Comparison of ENCODE assay signal across 8 cellular contexts in genomic region chr20:49603209-49603627, GRCh38. TPM values are rescaled to one million over a fixed set of nuclear protein-coding genes. Genes with fewer than 3 reads are reported as not detected.
DNase-seq lines count a peak whose midpoint lies in the region; ATAC-seq and TF ChIP-seq lines count a peak whose summit lies in the region.

No MANE protein-coding gene starts in this region.

- H3K4me3 ChIP-seq in Loucy (ENCODE audit: low read length, poor library complexity, severe bottlenecking) = no peak overlapping the region
- H3K4me3 ChIP-seq in choroid plexus epithelial cell (ENCODE audit: low read depth, low read length) = no peak overlapping the region

- H2AFZ ChIP-seq in Loucy (ENCODE audit: low read length) = no peak overlapping the region

- H3K4me1 Mint-ChIP-seq in neural crest cell = no peaks in the 10 kb centered on the region

- no peak for ATAC-seq in GM21786 (IDR thresholded peaks at IDR 0.05; ENCODE audit: unreplicated experiment)
- ATAC-seq in HG03457 (IDR thresholded peaks at IDR 0.05; ENCODE audit: unreplicated experiment) = no peak

- H4K20me1 ChIP-seq in Loucy (ENCODE audit: insufficient read depth, low read length, poor library complexity, severe bottlenecking) = no peaks in the 10 kb centered on the region

- no peaks in the 10 kb centered on the region for H3K9me3 ChIP-seq in Loucy (ENCODE audit: insufficient read depth, low read depth, low read length)

- peak; percentile 86 for DNase-seq in G401 (ENCODE audit: low spot score)
- DNase-seq in choroid plexus epithelial cell (ENCODE audit: low read depth) = peak; percentile 86
- DNase-seq in neural crest cell (ENCODE audit: low read depth, low spot score) = no peak
- no peak for DNase-seq in KBM-7
- no peak for DNase-seq in stimulated activated CD4-positive, alpha-beta T cell treated with anti-CD3 and anti-CD28 coated beads, Interleukin-2, amount 100 ng/mL, for 48 hours

- H3K27me3 ChIP-seq in Loucy (ENCODE audit: insufficient read depth, low read length, poor library complexity, severe bottlenecking) = no peaks in the 10 kb centered on the region

- no peaks in the 10 kb centered on the region for H3K9me3 Mint-ChIP-seq in neural crest cell

- no peaks in the 10 kb centered on the region for H3K4me1 ChIP-seq in Loucy (ENCODE audit: insufficient read depth, low read length, poor library complexity, severe bottlenecking)

- no peaks in the 10 kb centered on the region for H3K36me3 Mint-ChIP-seq in neural crest cell (ENCODE audit: low read depth)

- H3K79me2 ChIP-seq in Loucy (ENCODE audit: insufficient read depth, low read length) = no peaks in the 10 kb centered on the region

- peaks cover 2% of the 10 kb centered on the region for H3K27me3 Mint-ChIP-seq in neural crest cell (ENCODE audit: low read depth)

- H3K36me3 ChIP-seq in Loucy (ENCODE audit: insufficient read depth, low read length) = no peaks in the 10 kb centered on the region

- H3K9me2 ChIP-seq in Loucy (replicated peaks; ENCODE audit: low read depth, low read length) = no peaks in the 10 kb centered on the region

- no peaks in the 10 kb centered on the region for H3F3A ChIP-seq in Loucy (ENCODE audit: low read depth)

- no peak overlapping the region for H3K4me3 Mint-ChIP-seq in neural crest cell

- peak; percentile 56 for TF ChIP-seq CTCF in Loucy (conservative IDR thresholded peaks at IDR 0.05; ENCODE audit: low read length)
- peak; percentile 84 for TF ChIP-seq CTCF in choroid plexus epithelial cell (conservative IDR thresholded peaks at IDR 0.05; ENCODE audit: low read depth, low read length)
- TF ChIP-seq CTCF in neural crest cell (conservative IDR thresholded peaks at IDR 0.05) = peak; percentile 52

- no peak overlapping the region for H3K27ac Mint-ChIP-seq in neural crest cell (ENCODE audit: unreplicated experiment)

- H3K4me2 ChIP-seq in Loucy (ENCODE audit: low read depth, low read length, poor library complexity, severe bottlenecking) = no peak overlapping the region

- no peak overlapping the region for H3K9ac ChIP-seq in Loucy (ENCODE audit: low read depth, low read length, poor library complexity, severe bottlenecking)

- in situ Hi-C loops in G401 (cut with HindIII; ENCODE audit: low sequenced_read_pairs) (no loop called here), KBM-7 (cut with MboI; ENCODE audit: low pct_unique_long_range_greater_than_20kb, low sequenced_read_pairs) (loop anchor here (25.0 kb wide), 1 partner anchor 259 kb away; no protein-coding TSS in a partner anchor)

RNA-seq across cellular contexts. Expression of gene PTGIS, which starts 35.3 kb away (rescaled TPM):
- total RNA-seq in G401 (2014; rRNA removed; shearing (Covaris generic)) = 13.6 and 15.3 TPM in 2 replicates
- 7.1 and 9.8 TPM in 2 replicates for total RNA-seq in neural crest cell

Comparison
In these comparisons a context has a peak if more than half of its experiments do, and no peak if none do; other contexts are left out.
1. DNase-seq: peak in G401 (single experiment) and choroid plexus epithelial cell (single experiment); none in neural crest cell (single experiment), KBM-7 (single experiment) and stimulated activated CD4-positive, alpha-beta T cell treated with anti-CD3 and anti-CD28 coated beads, Interleukin-2, amount 100 ng/mL, for 48 hours (0 of 2).
2. Peak in every context shown above with its lines, with median percentiles within 50 percentile points of each other: CTCF ChIP-seq.